1 cellular context compared by ENCODE assay signal in the genomic region with DNA sequence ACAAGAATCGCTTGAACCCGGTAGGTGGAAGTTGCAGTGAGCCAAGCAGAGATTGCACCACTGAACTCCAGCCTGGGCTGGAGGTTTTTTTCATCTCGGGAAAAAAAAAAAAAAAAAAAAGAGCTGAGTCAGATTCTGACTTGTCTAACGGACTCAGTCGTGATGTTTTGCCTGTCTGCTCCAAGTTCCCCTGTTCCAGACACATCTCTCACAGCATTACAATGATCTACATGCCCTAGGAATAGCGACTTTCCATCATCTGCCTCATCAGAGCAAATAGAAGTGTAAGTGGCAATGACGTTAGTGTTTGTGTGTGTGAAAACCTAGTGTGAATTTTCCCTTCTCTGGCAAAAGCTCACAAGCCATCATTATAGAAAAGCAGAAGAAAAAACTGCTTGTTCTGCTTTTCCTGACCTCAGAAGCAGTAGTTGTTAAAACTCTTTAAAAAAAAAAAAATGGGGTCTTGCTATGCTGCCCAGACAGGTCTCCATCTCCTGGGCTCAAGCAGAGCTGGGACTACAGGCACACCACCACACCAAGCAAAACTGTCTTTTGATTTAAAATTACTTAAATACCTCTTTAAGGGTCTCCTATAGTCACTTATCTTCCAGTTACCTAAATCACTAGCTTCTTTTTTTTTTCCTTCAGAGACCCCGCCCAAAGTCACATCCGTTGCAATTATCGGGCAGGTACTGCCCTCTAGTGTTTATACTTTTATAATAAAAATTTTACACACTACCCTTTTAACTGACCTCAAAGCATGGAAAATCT.
TF ChIP-seq lines count a peak whose summit lies in the region.

No MANE protein-coding gene starts in this region.

TF ChIP-seq in HEK293, 187 proteins besides CTCF, POLR2A, EP300 and RAD21 (continued from another document):
- TF ChIP-seq, protein P1, sequence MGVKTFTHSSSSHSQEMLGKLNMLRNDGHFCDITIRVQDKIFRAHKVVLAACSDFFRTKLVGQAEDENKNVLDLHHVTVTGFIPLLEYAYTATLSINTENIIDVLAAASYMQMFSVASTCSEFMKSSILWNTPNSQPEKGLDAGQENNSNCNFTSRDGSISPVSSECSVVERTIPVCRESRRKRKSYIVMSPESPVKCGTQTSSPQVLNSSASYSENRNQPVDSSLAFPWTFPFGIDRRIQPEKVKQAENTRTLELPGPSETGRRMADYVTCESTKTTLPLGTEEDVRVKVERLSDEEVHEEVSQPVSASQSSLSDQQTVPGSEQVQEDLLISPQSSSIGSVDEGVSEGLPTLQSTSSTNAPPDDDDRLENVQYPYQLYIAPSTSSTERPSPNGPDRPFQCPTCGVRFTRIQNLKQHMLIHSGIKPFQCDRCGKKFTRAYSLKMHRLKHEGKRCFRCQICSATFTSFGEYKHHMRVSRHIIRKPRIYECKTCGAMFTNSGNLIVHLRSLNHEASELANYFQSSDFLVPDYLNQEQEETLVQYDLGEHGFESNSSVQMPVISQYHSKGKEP (tag by site-specific recombination; IDR thresholded peaks at IDR 0.05) = 0 out of 2 replicates have a peak, but pooled peaks have one; percentile 29
- TF ChIP-seq PRDM1 (tag by site-specific recombination; IDR thresholded peaks at IDR 0.05) (0 out of 2 replicates have a peak, but pooled peaks have one; percentile 34), ZNF629 (tag by site-specific recombination; IDR thresholded peaks at IDR 0.05) (0 out of 2 replicates have a peak, but pooled peaks have one; percentile 17), KLF9 (tag by site-specific recombination; IDR thresholded peaks at IDR 0.05; ENCODE audit: low read depth) (0 out of 2 replicates have a peak, but pooled peaks have one; percentile 12), ZNF654 (tag by site-specific recombination; IDR thresholded peaks at IDR 0.05; ENCODE audit: low read depth) (peak; percentile 85), ZNF514 (tag by site-specific recombination; IDR thresholded peaks at IDR 0.05) (no peak), ZNF561 (tag by site-specific recombination; IDR thresholded peaks at IDR 0.05; ENCODE audit: borderline replicate concordance) (0 out of 2 replicates have a peak, but pooled peaks have one; percentile 22), GLIS1 (tag by site-specific recombination; IDR thresholded peaks at IDR 0.05) (peak; percentile 60), ZNF404 (tag by site-specific recombination; IDR thresholded peaks at IDR 0.05) (no peak), ZNF121 (tag by site-specific recombination; IDR thresholded peaks at IDR 0.05) (peak; percentile 96)
- TF ChIP-seq, protein P2, sequence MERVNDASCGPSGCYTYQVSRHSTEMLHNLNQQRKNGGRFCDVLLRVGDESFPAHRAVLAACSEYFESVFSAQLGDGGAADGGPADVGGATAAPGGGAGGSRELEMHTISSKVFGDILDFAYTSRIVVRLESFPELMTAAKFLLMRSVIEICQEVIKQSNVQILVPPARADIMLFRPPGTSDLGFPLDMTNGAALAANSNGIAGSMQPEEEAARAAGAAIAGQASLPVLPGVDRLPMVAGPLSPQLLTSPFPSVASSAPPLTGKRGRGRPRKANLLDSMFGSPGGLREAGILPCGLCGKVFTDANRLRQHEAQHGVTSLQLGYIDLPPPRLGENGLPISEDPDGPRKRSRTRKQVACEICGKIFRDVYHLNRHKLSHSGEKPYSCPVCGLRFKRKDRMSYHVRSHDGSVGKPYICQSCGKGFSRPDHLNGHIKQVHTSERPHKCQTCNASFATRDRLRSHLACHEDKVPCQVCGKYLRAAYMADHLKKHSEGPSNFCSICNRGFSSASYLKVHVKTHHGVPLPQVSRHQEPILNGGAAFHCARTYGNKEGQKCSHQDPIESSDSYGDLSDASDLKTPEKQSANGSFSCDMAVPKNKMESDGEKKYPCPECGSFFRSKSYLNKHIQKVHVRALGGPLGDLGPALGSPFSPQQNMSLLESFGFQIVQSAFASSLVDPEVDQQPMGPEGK (tag by site-specific recombination; IDR thresholded peaks at IDR 0.05) = peak; percentile 56; the same call in 1 of the 2 replicates
- TF ChIP-seq, protein P3, sequence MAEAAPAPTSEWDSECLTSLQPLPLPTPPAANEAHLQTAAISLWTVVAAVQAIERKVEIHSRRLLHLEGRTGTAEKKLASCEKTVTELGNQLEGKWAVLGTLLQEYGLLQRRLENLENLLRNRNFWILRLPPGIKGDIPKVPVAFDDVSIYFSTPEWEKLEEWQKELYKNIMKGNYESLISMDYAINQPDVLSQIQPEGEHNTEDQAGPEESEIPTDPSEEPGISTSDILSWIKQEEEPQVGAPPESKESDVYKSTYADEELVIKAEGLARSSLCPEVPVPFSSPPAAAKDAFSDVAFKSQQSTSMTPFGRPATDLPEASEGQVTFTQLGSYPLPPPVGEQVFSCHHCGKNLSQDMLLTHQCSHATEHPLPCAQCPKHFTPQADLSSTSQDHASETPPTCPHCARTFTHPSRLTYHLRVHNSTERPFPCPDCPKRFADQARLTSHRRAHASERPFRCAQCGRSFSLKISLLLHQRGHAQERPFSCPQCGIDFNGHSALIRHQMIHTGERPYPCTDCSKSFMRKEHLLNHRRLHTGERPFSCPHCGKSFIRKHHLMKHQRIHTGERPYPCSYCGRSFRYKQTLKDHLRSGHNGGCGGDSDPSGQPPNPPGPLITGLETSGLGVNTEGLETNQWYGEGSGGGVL (tag by site-specific recombination; IDR thresholded peaks at IDR 0.05) = no peak
TF ChIP-seq in HEK293: peak in this region for 10.
